13 cellular contexts compared by ENCODE assay signal in genomic region chr11:107705027-107705426, GRCh38. TPM values are rescaled to one million over a fixed set of nuclear protein-coding genes. Genes with fewer than 3 reads are reported as not detected.
DNase-seq lines count a peak whose midpoint lies in the region; ATAC-seq, FAIRE-seq and TF ChIP-seq lines count a peak whose summit lies in the region.
"Had no signal": no experiment of that assay in that cellular context is flagged by ENCODE, and none has a peak within 500 bp of the region (broad histone marks: within the 10 kb centered on the region; RNA-seq: fewer than 3 reads in every experiment).

No MANE protein-coding gene starts in this region.

- peak; percentile 83 to 90 for ATAC-seq in gastrocnemius medialis

- no peaks in the 10 kb centered on the region for H3K27me3 ChIP-seq in PC-9 (ENCODE audit: insufficient read depth, low read depth)
- no peaks in the 10 kb centered on the region for H3K27me3 ChIP-seq in gastrocnemius medialis

- no peak overlapping the region for H2AFZ ChIP-seq in PC-9

- no peak overlapping the region for H3K4me3 ChIP-seq in PC-9
- no peak overlapping the region for H3K4me3 ChIP-seq in epithelial cell of proximal tubule (ENCODE audit: low read depth, low read length)
- H3K4me3 ChIP-seq in gastrocnemius medialis = no peak overlapping the region
- H3K4me3 ChIP-seq: heart right ventricle had no signal

- intact Hi-C loops in PC-9 (cut with micrococcal nuclease; ENCODE audit: unreplicated experiment) (no loop called here), gastrocnemius medialis (cut with DNase I; ENCODE audit: low total_unique reads) (loop anchor here (5.0 to 10.0 kb wide), 3 partner anchors 37 to 417 kb away; partner anchors contain the start of gene ACAT1)

- H3K79me2 ChIP-seq in PC-9 (ENCODE audit: low read depth) = no peaks in the 10 kb centered on the region

- H3K9me3 ChIP-seq in PC-9 (ENCODE audit: insufficient read depth, low read depth) (no peaks in the 10 kb centered on the region), gastrocnemius medialis (no peaks in the 10 kb centered on the region)
- H3K9me3 ChIP-seq: heart right ventricle had no signal

- in situ Hi-C loops in gastrocnemius medialis (cut with MboI; ENCODE audit: low sequenced_read_pairs in 4 of 4) = loop anchor here in 1 of 4 donors (10.0 kb wide), 1 partner anchor 420 kb away; the partner anchor contains the start of gene ACAT1

- no peaks in the 10 kb centered on the region for H3K36me3 ChIP-seq in PC-9 (ENCODE audit: low read depth)
- H3K36me3 ChIP-seq in gastrocnemius medialis = no peaks in the 10 kb centered on the region
- H3K36me3 ChIP-seq: heart right ventricle, WERI-Rb-1 had no signal

- no TSS peak for BruUV-seq in PC-9 (replicated peaks; lab: Mats Ljungman, UMichigan)

- H3K4me1 ChIP-seq in PC-9 (replicated peaks; ENCODE audit: insufficient read depth) = peaks cover 12% of the 10 kb centered on the region
- peaks cover 51 to 60% of the 10 kb centered on the region in 2 donors for H3K4me1 ChIP-seq in gastrocnemius medialis
- H3K4me1 ChIP-seq: heart right ventricle had no signal

- H3K27ac ChIP-seq in PC-9 (peak overlapping the region; percentile 30; the same call in 1 of the 2 replicates), gastrocnemius medialis (peak overlapping the region; percentile 83 to 93 (median 86))
- H3K27ac ChIP-seq: heart right ventricle, WERI-Rb-1 had no signal

- CTCF ChIA-PET in PC-9 (lab: Charles Lee) = no interaction called here

- no peak for TF ChIP-seq CTCF in PC-9 (conservative IDR thresholded peaks at IDR 0.05)
- TF ChIP-seq CTCF in epithelial cell of proximal tubule (conservative IDR thresholded peaks at IDR 0.05; ENCODE audit: low read depth, low read length) = no peak
- TF ChIP-seq CTCF in gastrocnemius medialis (IDR thresholded peaks at IDR 0.05 in 4 of 5, conservative IDR thresholded peaks at IDR 0.05 in 1 of 5) = no peak

- no peaks in the 10 kb centered on the region for H4K20me1 ChIP-seq in PC-9 (ENCODE audit: insufficient read depth)

- DNase-seq in GM04504 (ENCODE audit: low read depth) = peak; percentile 75
- DNase-seq in PC-9 = peak in 1 of 2 experiments; percentile 78
- DNase-seq in epithelial cell of proximal tubule (ENCODE audit: low read depth) = peak; percentile 86
- DNase-seq in gastrocnemius medialis = peak; percentile 74 to 82
- DNase-seq in LoVo (ENCODE audit: low spot score) = no peak
- no peak for DNase-seq in GM19238 (ENCODE audit: insufficient read length, low spot score)
- no peak for DNase-seq in frontal cortex (ENCODE audit: low spot score in 2 of 2)
- no peak for DNase-seq in UCSD-AML1 (lab: John Stamatoyannopoulos, UW; ENCODE audit: unreplicated experiment)
- DNase-seq: activated T-cell treated with anti-CD3 and anti-CD28 coated beads, Interleukin-2, amount 50 U/mL, for 72 hours; cerebellar nuclear complex; heart right ventricle; NCI-H1048; WERI-Rb-1 had no signal

- no peaks in the 10 kb centered on the region; the same call in 1 of the 2 replicates for H3K9me2 ChIP-seq in PC-9 (ENCODE audit: insufficient read depth)

- no peak for FAIRE-seq in frontal cortex (lab: Jason Lieb, UNC)

- peak in 1 of 2 donors; percentile 17 for TF ChIP-seq POLR2A in gastrocnemius medialis (IDR thresholded peaks at IDR 0.05)

- H3F3A ChIP-seq in PC-9 (ENCODE audit: insufficient read depth, low read depth) = 0 out of 2 replicates have a peak, but pooled peaks cover 4% of the 10 kb centered on the region

- H3K4me2 ChIP-seq in PC-9 = peak overlapping the region; percentile 15; the same call in 1 of the 2 replicates

- POLR2A ChIA-PET in PC-9 (lab: Charles Lee; ENCODE audit: unreplicated experiment) = no interaction called here

RNA-seq across cellular contexts. Expression of gene SLN, which starts 6.8 kb away (rescaled TPM):
- total RNA-seq in PC-9 (2021) (not detected in 2 replicates), epithelial cell of proximal tubule (3.2 TPM in 1 of 2 replicates, not detected in the other), gastrocnemius medialis (1,000 to 10,000 TPM in 3 of 4 donors, 100 to 1,000 TPM in 1; 586 to 5,775 (median 2,747) TPM), frontal cortex (35.5 TPM)
- total RNA-seq: activated T-cell treated with anti-CD3 and anti-CD28 coated beads, Interleukin-2, amount 50 U/mL, for 72 hours had no signal

Comparison
In these comparisons a context has a peak if more than half of its experiments do, and no peak if none do; other contexts are left out.
1. DNase-seq: peak in GM04504 (single experiment), epithelial cell of proximal tubule (single experiment) and gastrocnemius medialis (2 of 2); none in LoVo (single experiment), GM19238 (single experiment), frontal cortex (0 of 2) and UCSD-AML1 (single experiment).
2. RNA of gene SLN, which starts 6.8 kb away (total RNA-seq): 586 to 5,775 TPM in gastrocnemius medialis; 35.5 TPM in frontal cortex (single experiment), 3.2 TPM in epithelial cell of proximal tubule and not detected in PC-9; every median in the first group is over 10 times any median in the second.